1 cellular context compared by ENCODE assay signal in genomic region chr6:109455502-109456282, GRCh38.
TF ChIP-seq lines count a peak whose summit lies in the region.

Gene MICAL1 (minus strand): TSS chr6:109455772. CDS start chr6:109454196, 1,576 bp downstream.

TF ChIP-seq in SK-N-SH, 30 proteins besides CTCF, POLR2A, EP300 and RAD21 (continued from another document):
- TF ChIP-seq REST (IDR thresholded peaks at IDR 0.05; ENCODE audit: low read depth, low read length), result no peak
- TF ChIP-seq MAX (IDR thresholded peaks at IDR 0.05; ENCODE audit: low read depth), result 0 out of 2 replicates have a peak, but pooled peaks have one; percentile 31
TF ChIP-seq in SK-N-SH: peak in this region for 7.
